In genomic region chr11:45900175-45900800, GRCh38 we compare ENCODE assay signal across 7 cellular contexts. TPM values are rescaled to one million over a fixed set of nuclear protein-coding genes. Genes with fewer than 3 reads are reported as not detected.
DNase-seq lines count a peak whose midpoint lies in the region; ATAC-seq and TF ChIP-seq lines count a peak whose summit lies in the region.
"Not testable (repeated sequence)": the region's sequence is repeated elsewhere in the genome, so short reads cannot be mapped to it uniquely, and the experiment has no call there.

No MANE protein-coding gene starts in this region.

- not testable (repeated sequence) for H2AK5ac ChIP-seq in mesenchymal stem cell (ENCODE audit: low read length, severe bottlenecking)

- intact Hi-C loops in MCF 10A (cut with micrococcal nuclease); gastrocnemius medialis (cut with DNase I; ENCODE audit: low total_unique reads): not testable (repeated sequence)

- not testable (repeated sequence) for H3K9me3 ChIP-seq in mesenchymal stem cell (ENCODE audit: control insufficient read depth, low read length); gastrocnemius medialis

- not testable (repeated sequence) for DNase-seq in LNCaP clone FGC (ENCODE audit: low read depth); WTC11 (ENCODE audit: low spot score); MCF 10A (ENCODE audit: unreplicated experiment); glutamatergic neuron; gastrocnemius medialis
- DNase-seq in mesenchymal stem cell = peak; percentile 20

- in situ Hi-C loops in gastrocnemius medialis (cut with MboI; ENCODE audit: low sequenced_read_pairs in 4 of 4) = not testable (repeated sequence)

- WGBS in mesenchymal stem cell = 6% methylated on average over 30 of the region's 59 CpGs

- not testable (repeated sequence) for H2BK120ac ChIP-seq in mesenchymal stem cell (ENCODE audit: low read depth, low read length)

- H3K9me3 Mint-ChIP-seq in WTC11; MCF 10A (ENCODE audit: unreplicated experiment); glutamatergic neuron (ENCODE audit: unreplicated experiment): not testable (repeated sequence)

- H3K79me1 ChIP-seq in mesenchymal stem cell (replicated peaks; ENCODE audit: low read length, poor library complexity, severe bottlenecking) = not testable (repeated sequence)

- not testable (repeated sequence) for TF ChIP-seq CTCF in LNCaP clone FGC (IDR thresholded peaks at IDR 0.05; ENCODE audit: control insufficient read depth, extremely low read depth, insufficient read depth); WTC11 (IDR thresholded peaks at IDR 0.05); MCF 10A (IDR thresholded peaks at IDR 0.05; ENCODE audit: unreplicated experiment); glutamatergic neuron (IDR thresholded peaks at IDR 0.05; ENCODE audit: partially characterized antibody, unreplicated experiment); gastrocnemius medialis (IDR thresholded peaks at IDR 0.05 in 4 of 5, conservative IDR thresholded peaks at IDR 0.05 in 1 of 5)

- not testable (repeated sequence) for H3K4ac ChIP-seq in mesenchymal stem cell (ENCODE audit: low read depth in 1 of 2, low read length in 2 of 2)

- H2BK5ac ChIP-seq in mesenchymal stem cell (ENCODE audit: low read depth, low read length, poor library complexity, severe bottlenecking) = not testable (repeated sequence)

- not testable (repeated sequence) for H3K27ac ChIP-seq in mesenchymal stem cell (ENCODE audit: low read length, poor library complexity, severe bottlenecking); gastrocnemius medialis

- peaks cover 18 to 28% of the 10 kb centered on the region in 2 experiments for H3K36me3 ChIP-seq in mesenchymal stem cell (ENCODE audit: control insufficient read depth in 1 of 2, insufficient read depth in 2 of 2, low read depth in 1 of 2, low read length in 2 of 2)
- H3K36me3 ChIP-seq in gastrocnemius medialis = not testable (repeated sequence)

- H3K4me1 ChIP-seq in mesenchymal stem cell (ENCODE audit: control insufficient read depth, insufficient read depth, low read depth, low read length) = peaks cover 27% of the 10 kb centered on the region
- peaks cover 0 to 16% of the 10 kb centered on the region in 2 donors for H3K4me1 ChIP-seq in gastrocnemius medialis

- H3K23ac ChIP-seq in mesenchymal stem cell (ENCODE audit: low read length in 2 of 2) = not testable (repeated sequence)

- not testable (repeated sequence) for TF ChIP-seq POLR2A in gastrocnemius medialis (IDR thresholded peaks at IDR 0.05)

- peaks cover 18% of the 10 kb centered on the region for H3K4me1 Mint-ChIP-seq in WTC11
- H3K4me1 Mint-ChIP-seq in MCF 10A (ENCODE audit: insufficient read depth, unreplicated experiment) = not testable (repeated sequence)
- H3K4me1 Mint-ChIP-seq in glutamatergic neuron (ENCODE audit: low read depth, unreplicated experiment) = peaks cover 34% of the 10 kb centered on the region

- H3K9ac ChIP-seq in mesenchymal stem cell (ENCODE audit: low read length) = peak overlapping the region; percentile 84

- peak overlapping the region; percentile 65 for H3K4me3 ChIP-seq in LNCaP clone FGC (ENCODE audit: low read depth, low read length)
- peak overlapping the region; percentile 62 to 83 for H3K4me3 ChIP-seq in mesenchymal stem cell (ENCODE audit: insufficient read depth in 1 of 2, low read depth in 1 of 2, low read length in 2 of 2)
- H3K4me3 ChIP-seq in gastrocnemius medialis = peak overlapping the region; percentile 46 to 76 (median 59)

- H3K4me2 ChIP-seq in mesenchymal stem cell (ENCODE audit: low read length, poor library complexity, severe bottlenecking) = peak overlapping the region; percentile 94

- BruUV-seq in MCF 10A (replicated peaks; lab: Mats Ljungman, UMichigan) = not testable (repeated sequence)

- H3K14ac ChIP-seq in mesenchymal stem cell (ENCODE audit: low read length in 2 of 2) = not testable (repeated sequence)

- H2BK12ac ChIP-seq in mesenchymal stem cell (ENCODE audit: low read length in 2 of 2) = not testable (repeated sequence)

- not testable (repeated sequence) for H3K18ac ChIP-seq in mesenchymal stem cell (ENCODE audit: low read depth in 1 of 2, low read length in 2 of 2)

- not testable (repeated sequence) for H3K27me3 Mint-ChIP-seq in WTC11 (ENCODE audit: low read depth); MCF 10A (ENCODE audit: insufficient read depth, unreplicated experiment)
- peaks cover 20% of the 10 kb centered on the region for H3K27me3 Mint-ChIP-seq in glutamatergic neuron (ENCODE audit: unreplicated experiment)

- H3K4me3 Mint-ChIP-seq in WTC11 (peak overlapping the region; percentile 70), MCF 10A (ENCODE audit: unreplicated experiment) (peak overlapping the region; percentile 47), glutamatergic neuron (ENCODE audit: unreplicated experiment) (peak overlapping the region; percentile 96)

- POLR2A ChIA-PET in WTC11 (lab: Charles Lee) = interaction anchor here (0.9 to 1.0 kb wide), 3 partner anchors 17 to 35 kb away, joined by 3 to 4 read pairs (median 3); partner anchors contain the start of genes LARGE2 and PEX16
- POLR2A ChIA-PET in MCF 10A (lab: Yijun Ruan, JAX) = interaction anchor here (0.6 to 1.5 kb wide), 4 partner anchors 9 to 393 kb away, joined by 3 to 5 read pairs (median 4); partner anchors contain the start of gene PEX16

- CTCF ChIA-PET in WTC11 (lab: Charles Lee) (interaction anchor here (0.8 to 1.5 kb wide), 6 partner anchors 14 to 74 kb away, joined by 3 to 5 read pairs (median 4); partner anchors contain the start of gene PEX16), MCF 10A (lab: Yijun Ruan, JAX) (interaction anchor here (1.0 kb wide), 1 partner anchor 11 kb away, joined by 5 read pairs; no protein-coding TSS in a partner anchor)

- H4K91ac ChIP-seq in mesenchymal stem cell (ENCODE audit: low read length) = not testable (repeated sequence)

- ATAC-seq in GM18498 (IDR thresholded peaks at IDR 0.05; ENCODE audit: unreplicated experiment) = peak; percentile 17
- ATAC-seq in WTC11 = peak; percentile 9
- peak; percentile 19 to 39 for ATAC-seq in gastrocnemius medialis

- H2AFZ ChIP-seq in mesenchymal stem cell (ENCODE audit: low read depth, low read length) = peak overlapping the region; percentile 80

- peaks cover 17 to 44% of the 10 kb centered on the region in 2 experiments for H3K27me3 ChIP-seq in mesenchymal stem cell (ENCODE audit: control insufficient read depth in 1 of 2, insufficient read depth in 1 of 2, low read length in 2 of 2)
- H3K27me3 ChIP-seq in gastrocnemius medialis = peaks cover 0 to 15% (median 8%) of the 10 kb centered on the region in 3 donors

- H4K8ac ChIP-seq in mesenchymal stem cell (ENCODE audit: low read length) = not testable (repeated sequence)

- not testable (repeated sequence) for H3K27ac Mint-ChIP-seq in WTC11
- H3K27ac Mint-ChIP-seq in MCF 10A (ENCODE audit: low read depth, unreplicated experiment) (peak overlapping the region; percentile 39), glutamatergic neuron (ENCODE audit: unreplicated experiment) (peak overlapping the region; percentile 83)

- H2BK15ac ChIP-seq in mesenchymal stem cell (ENCODE audit: low read depth, poor library complexity, severe bottlenecking) = not testable (repeated sequence)

- H3K36me3 Mint-ChIP-seq in WTC11; MCF 10A (ENCODE audit: insufficient read depth, unreplicated experiment); glutamatergic neuron (ENCODE audit: unreplicated experiment): not testable (repeated sequence)

RNA-seq across cellular contexts. Expression of gene FREY1, which starts 6.8 kb away (rescaled TPM):
- 1.6 to 2.1 TPM (median 1.8 TPM) in 3 replicates for total RNA-seq in WTC11 (2021)
- 1.0 and 1.3 TPM in 2 replicates for total RNA-seq in MCF 10A (2022)
- total RNA-seq in glutamatergic neuron (ENCODE audit: unreplicated experiment) = 0.78 TPM
- polyA plus RNA-seq in mesenchymal stem cell (2013, experiment 1 of 2) = 0.28 TPM
- 0.15 TPM for polyA plus RNA-seq in mesenchymal stem cell (2013, experiment 2 of 2)
- not detected for total RNA-seq in gastrocnemius medialis

RNA-seq across cellular contexts. Expression of gene MAPK8IP1, which starts 14.8 kb away (rescaled TPM):
- total RNA-seq in WTC11 (2021) (31.6 to 34.1 TPM (median 32.4 TPM) in 3 replicates), MCF 10A (2022) (1.8 and 2.2 TPM in 2 replicates), glutamatergic neuron (ENCODE audit: unreplicated experiment) (299 TPM), gastrocnemius medialis (1 to 10 TPM; 1.4 to 4.0 (median 1.9) TPM)
- 7.5 TPM for polyA plus RNA-seq in mesenchymal stem cell (2013, experiment 1 of 2)
- 8.0 TPM for polyA plus RNA-seq in mesenchymal stem cell (2013, experiment 2 of 2)

RNA-seq across cellular contexts. Expression of gene PEX16, which starts 17.4 kb away (rescaled TPM):
- total RNA-seq in WTC11 (2021) (35.8 to 39.3 TPM (median 36.0 TPM) in 3 replicates), MCF 10A (2022) (28.1 and 30.2 TPM in 2 replicates), glutamatergic neuron (ENCODE audit: unreplicated experiment) (51.8 TPM), gastrocnemius medialis (10 to 100 TPM; 18.5 to 27.2 (median 20.5) TPM)
- polyA plus RNA-seq in mesenchymal stem cell (2013, experiment 1 of 2) = 16.4 TPM
- polyA plus RNA-seq in mesenchymal stem cell (2013, experiment 2 of 2) = 17.3 TPM

RNA-seq across cellular contexts. Expression of gene LARGE2, which starts 22.2 kb away (rescaled TPM):
- total RNA-seq in WTC11 (2021) = 124 to 132 TPM (median 126 TPM) in 3 replicates
- total RNA-seq in MCF 10A (2022) = 0.52 and 0.91 TPM in 2 replicates
- total RNA-seq in glutamatergic neuron (ENCODE audit: unreplicated experiment) = 3.0 TPM
- polyA plus RNA-seq in mesenchymal stem cell (2013, experiment 1 of 2) = 0.08 TPM
- 0.07 TPM for polyA plus RNA-seq in mesenchymal stem cell (2013, experiment 2 of 2)
- total RNA-seq in gastrocnemius medialis = not detected

RNA-seq across cellular contexts. Expression of gene CRY2, which starts 53.0 kb away (rescaled TPM):
- total RNA-seq in WTC11 (2021) = 14.4 to 18.3 TPM (median 16.8 TPM) in 3 replicates
- 8.1 and 8.6 TPM in 2 replicates for total RNA-seq in MCF 10A (2022)
- 44.0 TPM for total RNA-seq in glutamatergic neuron (ENCODE audit: unreplicated experiment)
- 6.2 TPM for polyA plus RNA-seq in mesenchymal stem cell (2013, experiment 1 of 2)
- 5.3 TPM for polyA plus RNA-seq in mesenchymal stem cell (2013, experiment 2 of 2)
- 10 to 100 TPM; 36.4 to 85.9 (median 37.9) TPM for total RNA-seq in gastrocnemius medialis
